In genomic region chr14:76227450-76228050, GRCh38 we compare ENCODE assay signal across 11 cellular contexts.
DNase-seq lines count a peak whose midpoint lies in the region; ATAC-seq and TF ChIP-seq lines count a peak whose summit lies in the region.
"Had no signal": no experiment of that assay in that cellular context is flagged by ENCODE, and none has a peak within 500 bp of the region (broad histone marks: within the 10 kb centered on the region; RNA-seq: fewer than 3 reads in every experiment).

No MANE protein-coding gene starts in this region.

- intact Hi-C loops in left colon (cut with DNase I, micrococcal nuclease): no loop called here
- intact Hi-C loops in head of caudate nucleus (cut with DNase I): no loop called here

- H3K4me3 ChIP-seq in choroid plexus epithelial cell (ENCODE audit: low read depth, low read length): no peak overlapping the region

- ATAC-seq in left colon (no peak), GM18868 (IDR thresholded peaks at IDR 0.05; ENCODE audit: unreplicated experiment) (no peak)

- DNase-seq in SIG-M5 treated with dmso at 0.1 percent for 504 hours (lab: John Stamatoyannopoulos, UW; ENCODE audit: unreplicated experiment): peak; percentile 27
- DNase-seq in SIG-M5 (lab: John Stamatoyannopoulos, UW): no peak
- DNase-seq in NCI-H460 (ENCODE audit: extremely low read depth, low read depth): peak; percentile 5
- peak; percentile 79 for DNase-seq in choroid plexus epithelial cell (ENCODE audit: low read depth)
- DNase-seq in superior temporal gyrus (ENCODE audit: extremely low spot score): peak; percentile 24
- no peak for DNase-seq in left colon
- no peak for DNase-seq in head of caudate nucleus
- DNase-seq: activated CD8-positive, alpha-beta memory T cell treated with anti-CD3 and anti-CD28 coated beads, Interleukin-2, amount 50 U/mL, for 4 hours; DMS53; KG1 had no signal

- no peak for TF ChIP-seq CTCF in choroid plexus epithelial cell (conservative IDR thresholded peaks at IDR 0.05; ENCODE audit: low read depth, low read length)

Comparison
In these comparisons a context has a peak if more than half of its experiments do, and no peak if none do; other contexts are left out.
1. DNase-seq: peak in SIG-M5 treated with dmso at 0.1 percent for 504 hours (single experiment), NCI-H460 (single experiment), choroid plexus epithelial cell (single experiment) and superior temporal gyrus (single experiment); none in SIG-M5 (single experiment), left colon (0 of 2) and head of caudate nucleus (0 of 42).